Comparison of ENCODE assay signal across 9 cellular contexts in the genomic region with DNA sequence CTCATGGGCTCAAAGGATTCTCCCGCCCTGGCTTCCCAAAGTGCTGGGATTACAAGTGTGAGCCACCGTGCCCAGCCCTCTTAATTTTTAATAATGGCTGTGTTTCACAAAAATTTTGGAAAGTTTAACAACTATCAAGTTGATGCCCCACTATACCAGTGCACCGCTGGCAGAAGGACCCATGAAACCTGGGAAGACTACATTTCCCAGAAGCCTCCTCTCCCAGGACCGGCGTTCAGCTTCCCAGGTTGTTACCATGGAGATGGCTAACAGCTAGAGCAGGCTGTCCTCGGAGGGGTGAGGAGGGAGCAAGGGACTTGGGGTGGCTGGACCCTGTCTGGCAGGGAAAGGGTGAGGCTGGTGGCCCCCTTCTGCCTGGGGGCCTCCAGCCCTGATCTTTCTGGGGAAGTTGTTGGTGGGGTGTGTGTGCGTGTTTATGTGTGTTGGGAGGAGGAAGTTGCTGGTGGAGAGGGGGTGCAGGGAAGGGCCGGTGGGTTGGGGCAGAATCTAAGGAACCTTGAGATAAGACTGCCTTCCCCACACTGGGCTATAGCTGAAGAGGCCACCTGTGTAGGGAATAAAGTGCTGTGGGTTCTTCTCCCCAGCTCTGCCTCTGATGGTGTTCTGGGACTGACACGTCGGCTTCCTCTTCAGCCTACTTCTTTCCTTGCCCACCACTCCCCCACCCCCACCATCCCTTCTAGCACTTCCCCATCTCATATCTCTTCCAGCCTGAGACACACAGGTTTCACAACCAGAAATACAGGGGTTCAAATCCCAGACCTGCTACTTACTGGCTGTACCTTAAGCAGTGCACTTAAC. TPM values are rescaled to one million over a fixed set of nuclear protein-coding genes. Genes with fewer than 3 reads are reported as not detected.
DNase-seq lines count a peak whose midpoint lies in the region; ATAC-seq and TF ChIP-seq lines count a peak whose summit lies in the region.
"Had no signal": no experiment of that assay in that cellular context is flagged by ENCODE, and none has a peak within 500 bp of the region (broad histone marks: within the 10 kb centered on the region; RNA-seq: fewer than 3 reads in every experiment).

A gene with protein sequence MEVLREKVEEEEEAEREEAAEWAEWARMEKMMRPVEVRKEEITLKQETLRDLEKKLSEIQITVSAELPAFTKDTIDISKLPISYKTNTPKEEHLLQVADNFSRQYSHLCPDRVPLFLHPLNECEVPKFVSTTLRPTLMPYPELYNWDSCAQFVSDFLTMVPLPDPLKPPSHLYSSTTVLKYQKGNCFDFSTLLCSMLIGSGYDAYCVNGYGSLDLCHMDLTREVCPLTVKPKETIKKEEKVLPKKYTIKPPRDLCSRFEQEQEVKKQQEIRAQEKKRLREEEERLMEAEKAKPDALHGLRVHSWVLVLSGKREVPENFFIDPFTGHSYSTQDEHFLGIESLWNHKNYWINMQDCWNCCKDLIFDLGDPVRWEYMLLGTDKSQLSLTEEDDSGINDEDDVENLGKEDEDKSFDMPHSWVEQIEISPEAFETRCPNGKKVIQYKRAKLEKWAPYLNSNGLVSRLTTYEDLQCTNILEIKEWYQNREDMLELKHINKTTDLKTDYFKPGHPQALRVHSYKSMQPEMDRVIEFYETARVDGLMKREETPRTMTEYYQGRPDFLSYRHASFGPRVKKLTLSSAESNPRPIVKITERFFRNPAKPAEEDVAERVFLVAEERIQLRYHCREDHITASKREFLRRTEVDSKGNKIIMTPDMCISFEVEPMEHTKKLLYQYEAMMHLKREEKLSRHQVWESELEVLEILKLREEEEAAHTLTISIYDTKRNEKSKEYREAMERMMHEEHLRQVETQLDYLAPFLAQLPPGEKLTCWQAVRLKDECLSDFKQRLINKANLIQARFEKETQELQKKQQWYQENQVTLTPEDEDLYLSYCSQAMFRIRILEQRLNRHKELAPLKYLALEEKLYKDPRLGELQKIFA (plus strand): TSS at position 251 of the 822 bp plus-strand sequence. CDS start 3,144 bp downstream, outside the sequence.

- H3K27me3 ChIP-seq in liver (ENCODE audit: control insufficient read depth in 4 of 4, insufficient read depth in 4 of 4, low read length in 3 of 4), result no peaks in the 10 kb centered on the region
- H3K27me3 ChIP-seq in upper lobe of right lung, result no peaks in the 10 kb centered on the region
- H3K27me3 ChIP-seq: suprapubic skin had no signal

- H3K4me1 ChIP-seq in liver (ENCODE audit: control insufficient read depth in 4 of 4, insufficient read depth in 4 of 4, low read length in 3 of 4), result peaks cover 2 to 26% (median 12%) of the 10 kb centered on the region in 4 donors
- H3K4me1 ChIP-seq in upper lobe of right lung, result no peaks in the 10 kb centered on the region
- H3K4me1 ChIP-seq: suprapubic skin had no signal

- H3K4me3 ChIP-seq in liver (ENCODE audit: low read depth in 1 of 3, low read length in 3 of 3), result peak within 1 kb of the TSS in 1 of 3 donors; percentile 29
- H3K4me3 ChIP-seq in upper lobe of right lung, result peak within 1 kb of the TSS; percentile 19
- H3K4me3 ChIP-seq: suprapubic skin had no signal

- in situ Hi-C loops in SK-MEL-5 (cut with HindIII; ENCODE audit: low pct_unique_long_range_greater_than_20kb, low sequenced_read_pairs), result no loop called here

- no peak within 1 kb of the TSS for H3K4me3 Mint-ChIP-seq in activated naive CD4-positive, alpha-beta T cell treated with anti-CD3 and anti-CD28 coated beads, Interleukin-2, amount 10 ng/mL, durations not matched to agents 7 days and 5 days

- peak; percentile 46 for DNase-seq in activated naive CD4-positive, alpha-beta T cell treated with anti-CD3 and anti-CD28 coated beads, Interleukin-2, amount 10 ng/mL, durations not matched to agents 7 days and 5 days
- no peak for DNase-seq in activated naive CD4-positive, alpha-beta T cell (lab: John Stamatoyannopoulos, UW)
- DNase-seq in M059J (ENCODE audit: low read depth) (peak; percentile 69), SK-MEL-5 (ENCODE audit: low read depth, low spot score) (peak; percentile 67), dermis microvascular lymphatic vessel endothelial cell (ENCODE audit: low read depth in 2 of 2) (peak; percentile 51 to 60), upper lobe of right lung (no peak)

- H3K9ac ChIP-seq in liver (ENCODE audit: low read depth in 1 of 2, low read length in 2 of 2), result no peak within 1 kb of the TSS

- no peaks in the 10 kb centered on the region for H3K9me3 Mint-ChIP-seq in activated naive CD4-positive, alpha-beta T cell treated with anti-CD3 and anti-CD28 coated beads, Interleukin-2, amount 10 ng/mL, durations not matched to agents 7 days and 5 days

- TF ChIP-seq RAD21 in liver (IDR thresholded peaks at IDR 0.05), result no peak

- peak within 1 kb of the TSS; percentile 45 to 72 for H3K27ac ChIP-seq in liver (ENCODE audit: low read depth in 1 of 2, low read length in 2 of 2)
- no peak within 1 kb of the TSS for H3K27ac ChIP-seq in upper lobe of right lung
- H3K27ac ChIP-seq: suprapubic skin had no signal

- intact Hi-C loops in upper lobe of right lung (cut with DNase I), result no loop called here

- CTCF ChIA-PET in activated naive CD4-positive, alpha-beta T cell treated with anti-CD3 and anti-CD28 coated beads, Interleukin-2, amount 10 ng/mL, durations not matched to agents 7 days and 5 days (lab: Charles Lee), result no interaction called here

- WGBS in liver, result 27% methylated on average over 10 of the region's 10 CpGs

- H3K9me3 ChIP-seq in liver (ENCODE audit: control insufficient read depth in 4 of 4, low read length in 3 of 4) (no peaks in the 10 kb centered on the region), upper lobe of right lung (no peaks in the 10 kb centered on the region)
- H3K9me3 ChIP-seq: suprapubic skin had no signal

- no peaks in the 10 kb centered on the region for H3K36me3 ChIP-seq in liver (ENCODE audit: control insufficient read depth in 4 of 4, insufficient read depth in 3 of 4, low read depth in 1 of 4, low read length in 3 of 4)
- no peaks in the 10 kb centered on the region for H3K36me3 ChIP-seq in upper lobe of right lung
- H3K36me3 ChIP-seq: suprapubic skin had no signal

- peaks cover 36% of the 10 kb centered on the region for H3K27me3 Mint-ChIP-seq in activated naive CD4-positive, alpha-beta T cell treated with anti-CD3 and anti-CD28 coated beads, Interleukin-2, amount 10 ng/mL, durations not matched to agents 7 days and 5 days

- peaks cover 28% of the 10 kb centered on the region for H3K4me1 Mint-ChIP-seq in activated naive CD4-positive, alpha-beta T cell treated with anti-CD3 and anti-CD28 coated beads, Interleukin-2, amount 10 ng/mL, durations not matched to agents 7 days and 5 days

- no peak for TF ChIP-seq CTCF in liver (IDR thresholded peaks at IDR 0.05; ENCODE audit: low read depth, low read length, missing input control)
- no peak for TF ChIP-seq CTCF in upper lobe of right lung (IDR thresholded peaks at IDR 0.05)

- H3K27ac Mint-ChIP-seq in activated naive CD4-positive, alpha-beta T cell treated with anti-CD3 and anti-CD28 coated beads, Interleukin-2, amount 10 ng/mL, durations not matched to agents 7 days and 5 days, result no peak within 1 kb of the TSS

- ATAC-seq in upper lobe of right lung, result peak; percentile 84
- ATAC-seq in HG03045 (IDR thresholded peaks at IDR 0.05; ENCODE audit: unreplicated experiment), result no peak

- H3K36me3 Mint-ChIP-seq in activated naive CD4-positive, alpha-beta T cell treated with anti-CD3 and anti-CD28 coated beads, Interleukin-2, amount 10 ng/mL, durations not matched to agents 7 days and 5 days, result no peaks in the 10 kb centered on the region

TF ChIP-seq in liver, 16 proteins besides CTCF, POLR2A, EP300 and RAD21 (continues in another document):
- TF ChIP-seq FOXA2 (IDR thresholded peaks at IDR 0.05) (no peak), JUND (IDR thresholded peaks at IDR 0.05) (no peak), YY1 (IDR thresholded peaks at IDR 0.05) (peak; percentile 10), HNF4A (conservative IDR thresholded peaks at IDR 0.05) (peak in 1 of 2 donors; percentile 3), EGR1 (IDR thresholded peaks at IDR 0.05; ENCODE audit: low read depth in 2 of 2) (no peak), HNF4G (IDR thresholded peaks at IDR 0.05) (no peak), NR2F2 (IDR thresholded peaks at IDR 0.05) (no peak), SP1 (IDR thresholded peaks at IDR 0.05) (peak; percentile 5), GABPA (IDR thresholded peaks at IDR 0.05 in 1 of 2, conservative IDR thresholded peaks at IDR 0.05 in 1 of 2) (no peak), TAF1 (conservative IDR thresholded peaks at IDR 0.05) (no peak), RXRA (IDR thresholded peaks at IDR 0.05) (no peak)
- TF ChIP-seq, protein P1, sequence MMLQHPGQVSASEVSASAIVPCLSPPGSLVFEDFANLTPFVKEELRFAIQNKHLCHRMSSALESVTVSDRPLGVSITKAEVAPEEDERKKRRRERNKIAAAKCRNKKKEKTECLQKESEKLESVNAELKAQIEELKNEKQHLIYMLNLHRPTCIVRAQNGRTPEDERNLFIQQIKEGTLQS (IDR thresholded peaks at IDR 0.05), result no peak

RNA-seq across cellular contexts. Expression of the gene that starts here (rescaled TPM):
- not detected in 2 replicates for total RNA-seq in M059J (2014; rRNA removed; shearing (Covaris generic))
- total RNA-seq in SK-MEL-5 (2014; rRNA removed; shearing (Covaris generic)), result not detected in 2 replicates
- polyA plus RNA-seq in SK-MEL-5 (2015; cell fraction: cytosol; rRNA removed), result not detected in 2 replicates
- not detected in 2 replicates for polyA plus RNA-seq in SK-MEL-5 (2015; cell fraction: nucleus; rRNA removed)
- total RNA-seq in dermis microvascular lymphatic vessel endothelial cell (0.13 and 0.26 TPM in 2 replicates), liver (1 to 10 TPM in 1 of 2 donors, under 1 TPM in 1; 0.08 to 1.8 TPM), upper lobe of right lung (not detected)
- under 1 TPM in 1 of 2 donors, not detected in 1; 0.06 TPM for polyA plus RNA-seq in liver
- total RNA-seq: suprapubic skin had no signal

Comparison
In these comparisons a context has a peak if more than half of its experiments do, and no peak if none do; other contexts are left out.
1. Peak in DNase-seq in M059J; RNA of the gene not detected or under 1 TPM.
2. Peak in DNase-seq in SK-MEL-5; RNA of the gene not detected or under 1 TPM.
3. Peak in DNase-seq in dermis microvascular lymphatic vessel endothelial cell; RNA of the gene not detected or under 1 TPM.
4. Peak in ATAC-seq and H3K4me3 ChIP-seq in upper lobe of right lung; RNA of the gene not detected or under 1 TPM.